In the genomic region with DNA sequence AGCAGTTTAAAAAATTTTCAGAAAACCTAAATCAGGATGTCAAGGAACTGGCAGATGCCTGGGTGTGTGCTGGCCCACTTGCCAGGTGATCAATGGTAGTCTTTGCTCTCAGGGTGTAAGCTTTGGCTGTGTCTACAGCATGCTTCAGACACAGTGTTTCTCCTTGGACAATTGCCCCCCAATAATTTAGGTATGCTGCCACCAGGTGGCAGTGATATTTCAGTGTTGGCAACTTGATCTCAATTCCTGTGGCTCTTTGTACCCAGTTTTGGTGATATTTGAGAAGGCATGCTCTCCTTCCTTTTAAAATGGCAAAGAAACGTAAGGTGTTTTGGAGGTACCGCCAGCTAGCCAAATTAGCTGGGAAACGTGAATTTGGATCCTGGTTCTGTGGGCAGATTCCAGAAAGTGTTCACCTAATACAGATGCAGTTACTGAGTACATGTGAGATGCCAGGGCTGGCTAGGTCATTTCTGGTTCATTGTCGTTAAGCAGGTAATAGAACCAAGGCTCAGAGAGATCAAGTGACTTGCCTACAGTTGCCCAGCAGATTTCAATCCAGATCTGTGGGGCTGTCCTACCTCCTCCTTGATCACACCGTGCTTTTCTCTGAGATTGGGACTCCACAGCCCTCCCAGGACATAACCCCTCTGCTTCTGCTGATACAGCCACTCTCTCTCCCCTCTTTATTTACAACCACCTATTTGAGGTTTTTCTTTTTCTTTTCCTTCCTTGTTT, we compare ENCODE assay signal across 8 cellular contexts.
A peak's percentile ranks its signal among the peaks of the same experiment; 100 is the strongest.
DNase-seq lines count a peak whose midpoint lies in the region; ATAC-seq, FAIRE-seq and TF ChIP-seq lines count a peak whose summit lies in the region.

No MANE protein-coding gene starts in this region.

- no peaks in the 10 kb centered on the region for H3K27me3 Mint-ChIP-seq in activated naive CD8-positive, alpha-beta T cell

- H3K9me3 Mint-ChIP-seq in activated naive CD8-positive, alpha-beta T cell (ENCODE audit: low read depth), result no peaks in the 10 kb centered on the region

- no peak for DNase-seq in D721Med (ENCODE audit: insufficient read length, low spot score)
- peak; percentile 46 for DNase-seq in HT1080 (ENCODE audit: low read depth)
- peak; percentile 44 to 55 for DNase-seq in SHP77 (lab: John Stamatoyannopoulos, UW)
- peak; percentile 52 for DNase-seq in iPS-NIHi11 (ENCODE audit: low spot score)
- DNase-seq in stimulated activated CD4-positive, alpha-beta T cell treated with anti-CD3 and anti-CD28 coated beads, Interleukin-4, amount 100 ng/mL, for 24 hours, result peak; percentile 65

- ATAC-seq in GM21723 (IDR thresholded peaks at IDR 0.05; ENCODE audit: unreplicated experiment) (no peak), HG03439 (IDR thresholded peaks at IDR 0.05; ENCODE audit: unreplicated experiment) (no peak)

- peaks cover 7% of the 10 kb centered on the region for H3K4me1 Mint-ChIP-seq in activated naive CD8-positive, alpha-beta T cell (ENCODE audit: low read depth)

- no peaks in the 10 kb centered on the region for H3K36me3 Mint-ChIP-seq in activated naive CD8-positive, alpha-beta T cell

- no peak overlapping the region for H3K4me3 Mint-ChIP-seq in activated naive CD8-positive, alpha-beta T cell

- TF ChIP-seq CTCF in D721Med (IDR thresholded peaks at IDR 0.05; ENCODE audit: insufficient read depth, missing control alignments), result peak; percentile 56

- peak overlapping the region; percentile 7 for H3K27ac Mint-ChIP-seq in activated naive CD8-positive, alpha-beta T cell

- no peak for FAIRE-seq in D721Med (lab: Jason Lieb, UNC)
